11 cellular contexts compared by ENCODE assay signal in genomic region chr2:130827502-130828251, GRCh38. TPM values are rescaled to one million over a fixed set of nuclear protein-coding genes. Genes with fewer than 3 reads are reported as not detected.
A peak's percentile ranks its signal among the peaks of the same experiment; 100 is the strongest.
DNase-seq lines count a peak whose midpoint lies in the region; ATAC-seq and TF ChIP-seq lines count a peak whose summit lies in the region.
"Had no signal": no experiment of that assay in that cellular context is flagged by ENCODE, and none has a peak within 500 bp of the region (broad histone marks: within the 10 kb centered on the region; RNA-seq: fewer than 3 reads in every experiment).

No MANE protein-coding gene starts in this region.

- DNase-seq in GM23248 (peak; percentile 36), RWPE2 (ENCODE audit: low spot score) (peak; percentile 61), renal cortical epithelial cell (ENCODE audit: low read depth) (peak; percentile 58), NCI-H1436 treated with DMSO at 0.1 percent for 48 hours (lab: John Stamatoyannopoulos, UW) (no peak)
- DNase-seq in stimulated activated naive CD8-positive, alpha-beta T cell treated with anti-CD3 and anti-CD28 coated beads, Interleukin-15, amount 100 ng/mL, for 72 hours = no peak
- DNase-seq in activated T-cell treated with anti-CD3 and anti-CD28 coated beads, Interleukin-2, amount 50 U/mL, for 24 hours = no peak
- DNase-seq: DND-41, hypothalamus, NCI-H1048 had no signal

- no peaks in the 10 kb centered on the region for H3K9me3 Mint-ChIP-seq in stimulated activated naive CD8-positive, alpha-beta T cell treated with anti-CD3 and anti-CD28 coated beads, Interleukin-15, amount 100 ng/mL, for 72 hours
- H3K9me3 Mint-ChIP-seq in activated T-cell treated with anti-CD3 and anti-CD28 coated beads, Interleukin-2, amount 50 U/mL, for 24 hours = no peaks in the 10 kb centered on the region

- no peaks in the 10 kb centered on the region for H3K27me3 ChIP-seq in GM23248 (replicated peaks; ENCODE audit: insufficient read depth)
- H3K27me3 ChIP-seq in RWPE2 (ENCODE audit: insufficient read depth, poor library complexity, severe bottlenecking) = no peaks in the 10 kb centered on the region
- no peaks in the 10 kb centered on the region for H3K27me3 ChIP-seq in esophagus (ENCODE audit: control insufficient read depth in 1 of 2, insufficient read depth in 2 of 2, low read length in 2 of 2)

- WGBS in GM23248 (ENCODE audit: low coverage in 1 of 2, low lambda C conversion rate in 2 of 2, missing lambda C conversion rate in 2 of 2), 2 experiments = 62 to 66% methylated on average over 15 of the region's 15 CpGs
- 57 to 66% methylated on average over 15 of the region's 15 CpGs for WGBS in esophagus, 2 donors

- no peaks in the 10 kb centered on the region for H3K9me2 ChIP-seq in GM23248 (ENCODE audit: insufficient read depth)

- no peaks in the 10 kb centered on the region for H4K20me1 ChIP-seq in GM23248 (ENCODE audit: insufficient read depth)

- no peaks in the 10 kb centered on the region for H3K9me3 ChIP-seq in GM23248 (ENCODE audit: low read depth)
- no peaks in the 10 kb centered on the region for H3K9me3 ChIP-seq in RWPE2 (ENCODE audit: severe bottlenecking)
- H3K9me3 ChIP-seq in esophagus (ENCODE audit: control insufficient read depth in 2 of 2, insufficient read depth in 1 of 2, low read depth in 1 of 2, low read length in 1 of 2) = no peaks in the 10 kb centered on the region

- no peak overlapping the region for H3K9ac ChIP-seq in GM23248

- no peak for TF ChIP-seq CTCF in RWPE2 (IDR thresholded peaks at IDR 0.05; ENCODE audit: poor library complexity, severe bottlenecking)

- no peak overlapping the region for H3K4me3 ChIP-seq in GM23248
- H3K4me3 ChIP-seq in RWPE2 (ENCODE audit: severe bottlenecking) = no peak overlapping the region
- no peak overlapping the region for H3K4me3 ChIP-seq in esophagus (ENCODE audit: low read depth in 1 of 2, low read length in 2 of 2)
- H3K4me3 ChIP-seq: skin epidermis had no signal

- peaks cover 35% of the 10 kb centered on the region for H3K27me3 Mint-ChIP-seq in stimulated activated naive CD8-positive, alpha-beta T cell treated with anti-CD3 and anti-CD28 coated beads, Interleukin-15, amount 100 ng/mL, for 72 hours
- peaks cover 6% of the 10 kb centered on the region for H3K27me3 Mint-ChIP-seq in activated T-cell treated with anti-CD3 and anti-CD28 coated beads, Interleukin-2, amount 50 U/mL, for 24 hours

- H3F3A ChIP-seq in GM23248 (ENCODE audit: insufficient read depth) = no peaks in the 10 kb centered on the region

- peak; percentile 60 for ATAC-seq in RWPE2 (ENCODE audit: low read depth)
- no peak for ATAC-seq in stimulated activated naive CD8-positive, alpha-beta T cell treated with anti-CD3 and anti-CD28 coated beads, Interleukin-15, amount 100 ng/mL, for 72 hours

- no peak overlapping the region for H3K27ac ChIP-seq in GM23248
- H3K27ac ChIP-seq in RWPE2 (ENCODE audit: poor library complexity, severe bottlenecking) = peak overlapping the region; percentile 78
- peak overlapping the region; percentile 2 to 50 for H3K27ac ChIP-seq in esophagus (ENCODE audit: low read depth in 2 of 2, low read length in 1 of 2)

- no peak overlapping the region for H3K27ac Mint-ChIP-seq in stimulated activated naive CD8-positive, alpha-beta T cell treated with anti-CD3 and anti-CD28 coated beads, Interleukin-15, amount 100 ng/mL, for 72 hours
- no peak overlapping the region for H3K27ac Mint-ChIP-seq in activated T-cell treated with anti-CD3 and anti-CD28 coated beads, Interleukin-2, amount 50 U/mL, for 24 hours

- no peak overlapping the region for H3K4me3 Mint-ChIP-seq in stimulated activated naive CD8-positive, alpha-beta T cell treated with anti-CD3 and anti-CD28 coated beads, Interleukin-15, amount 100 ng/mL, for 72 hours
- no peak overlapping the region for H3K4me3 Mint-ChIP-seq in activated T-cell treated with anti-CD3 and anti-CD28 coated beads, Interleukin-2, amount 50 U/mL, for 24 hours

- H3K4me1 ChIP-seq in GM23248 (ENCODE audit: insufficient read depth) (0 out of 2 replicates have a peak, but pooled peaks cover 3% of the 10 kb centered on the region), RWPE2 (ENCODE audit: insufficient read depth, poor library complexity, severe bottlenecking) (peaks cover 51% of the 10 kb centered on the region), esophagus (ENCODE audit: control insufficient read depth in 2 of 2, insufficient read depth in 2 of 2, low read length in 1 of 2) (peaks cover 16 to 28% of the 10 kb centered on the region in 2 donors)

- in situ Hi-C loops in GM23248 (cut with MboI) = no loop called here

- H3K36me3 Mint-ChIP-seq in activated T-cell treated with anti-CD3 and anti-CD28 coated beads, Interleukin-2, amount 50 U/mL, for 24 hours (ENCODE audit: low read depth) = no peaks in the 10 kb centered on the region

- H3K79me2 ChIP-seq in GM23248 (ENCODE audit: insufficient read depth) = no peaks in the 10 kb centered on the region

- no peak overlapping the region for H3K4me2 ChIP-seq in GM23248 (ENCODE audit: unreplicated experiment)

- peaks cover 33% of the 10 kb centered on the region for H3K4me1 Mint-ChIP-seq in stimulated activated naive CD8-positive, alpha-beta T cell treated with anti-CD3 and anti-CD28 coated beads, Interleukin-15, amount 100 ng/mL, for 72 hours
- H3K4me1 Mint-ChIP-seq in activated T-cell treated with anti-CD3 and anti-CD28 coated beads, Interleukin-2, amount 50 U/mL, for 24 hours (ENCODE audit: low read depth) = peaks cover 28% of the 10 kb centered on the region

- no peaks in the 10 kb centered on the region for H3K36me3 ChIP-seq in GM23248 (ENCODE audit: low read depth)
- no peaks in the 10 kb centered on the region for H3K36me3 ChIP-seq in RWPE2 (ENCODE audit: low read depth)
- no peaks in the 10 kb centered on the region for H3K36me3 ChIP-seq in esophagus (ENCODE audit: control insufficient read depth in 2 of 2, insufficient read depth in 2 of 2, low read length in 1 of 2)

- H2AFZ ChIP-seq in GM23248 = no peak overlapping the region

RNA-seq across cellular contexts. Expression of gene ARHGEF4, which starts 9.0 kb away (rescaled TPM):
- 12.0 and 26.0 TPM in 2 replicates for total RNA-seq in GM23248 (2014; rRNA removed; shearing (Covaris generic))
- polyA plus RNA-seq in GM23248 (2016; fragmentation: Nextera tagmentation; extraction: Ambion mirVana) = 7.4 and 9.6 TPM in 2 replicates
- polyA plus RNA-seq in esophagus = 10 to 100 TPM; 32.2 to 98.9 TPM
- total RNA-seq in renal cortical epithelial cell = 0.35 and 0.40 TPM in 2 replicates

Comparison
In these comparisons a context has a peak if more than half of its experiments do, and no peak if none do; other contexts are left out.
1. DNase-seq: peak in GM23248 (single experiment), RWPE2 (single experiment) and renal cortical epithelial cell (single experiment); none in stimulated activated naive CD8-positive, alpha-beta T cell treated with anti-CD3 and anti-CD28 coated beads, Interleukin-15, amount 100 ng/mL, for 72 hours (0 of 2), NCI-H1436 treated with DMSO at 0.1 percent for 48 hours (single experiment) and activated T-cell treated with anti-CD3 and anti-CD28 coated beads, Interleukin-2, amount 50 U/mL, for 24 hours (single experiment).